Comparison of ENCODE assay signal across 18 cellular contexts in the genomic region with DNA sequence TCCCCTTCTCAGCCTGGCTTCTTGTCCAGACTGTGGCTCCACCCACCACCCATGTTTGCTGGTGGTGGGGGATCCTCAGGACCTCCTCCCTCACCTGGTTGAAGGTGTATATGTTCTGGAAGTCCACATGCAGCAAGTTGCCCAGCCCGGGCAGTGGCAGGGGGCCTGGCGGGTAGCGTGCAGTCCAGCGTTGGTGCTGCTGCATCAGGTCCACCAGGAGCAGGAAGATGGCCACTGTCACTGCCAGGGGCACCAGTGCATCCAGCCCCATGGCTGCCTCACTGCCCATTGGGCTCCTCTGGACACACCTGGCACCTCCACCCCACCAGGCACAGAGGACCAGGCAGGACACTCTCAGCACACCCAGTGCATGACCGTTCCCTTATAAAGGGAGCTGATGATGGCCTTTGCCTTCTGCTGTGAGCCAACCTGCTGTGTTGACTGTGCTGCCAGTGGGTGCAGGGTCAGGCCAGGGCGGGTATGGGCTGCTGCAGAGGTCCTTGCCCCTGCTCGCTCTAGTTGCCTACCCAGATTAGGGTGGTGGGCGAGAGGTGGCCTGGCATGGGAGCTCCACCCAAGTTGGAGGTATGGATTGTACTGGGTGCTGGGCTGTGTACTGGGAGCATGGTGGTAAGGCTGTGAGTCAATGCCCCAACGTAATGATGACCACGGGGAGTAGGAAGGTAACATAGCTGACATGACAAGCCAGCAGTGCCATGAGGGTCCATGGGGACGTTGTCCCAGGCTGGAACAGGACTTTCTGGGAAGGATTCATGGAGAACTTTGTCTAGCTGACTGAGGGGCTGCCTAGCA. TPM values are rescaled to one million over a fixed set of nuclear protein-coding genes. Genes with fewer than 3 reads are reported as not detected.
A peak's percentile ranks its signal among the peaks of the same experiment; 100 is the strongest.
DNase-seq lines count a peak whose midpoint lies in the region; ATAC-seq, FAIRE-seq and TF ChIP-seq lines count a peak whose summit lies in the region.
"Had no signal": no experiment of that assay in that cellular context is flagged by ENCODE, and none has a peak within 500 bp of the region (broad histone marks: within the 10 kb centered on the region; RNA-seq: fewer than 3 reads in every experiment).

No MANE protein-coding gene starts in this region.

- H3K9me3 Mint-ChIP-seq in activated naive CD8-positive, alpha-beta T cell (ENCODE audit: low read depth) = no peaks in the 10 kb centered on the region
- no peaks in the 10 kb centered on the region for H3K9me3 Mint-ChIP-seq in activated naive CD8-positive, alpha-beta T cell treated with anti-CD3 and anti-CD28 coated beads, Interleukin-2, amount 50 U/mL, for 24 hours
- H3K9me3 Mint-ChIP-seq in type B pancreatic cell = no peaks in the 10 kb centered on the region
- H3K9me3 Mint-ChIP-seq in GM23338 = no peaks in the 10 kb centered on the region
- H3K9me3 Mint-ChIP-seq: IgD-negative memory B cell had no signal

- TF ChIP-seq RAD21 in GM12878 (IDR thresholded peaks at IDR 0.05; ENCODE audit: insufficient read depth, low read depth, low read length) (no peak), liver (IDR thresholded peaks at IDR 0.05) (no peak)

- H3K4me3 ChIP-seq in GM12878 (no peak overlapping the region), liver (ENCODE audit: low read depth in 1 of 3, low read length in 3 of 3) (no peak overlapping the region), GM23338 (no peak overlapping the region), thyroid gland (replicated peaks in 1 of 3) (no peak overlapping the region), colonic mucosa (no peak overlapping the region)
- H3K4me3 ChIP-seq: HAP-1 had no signal

- SMC1A ChIA-PET in GM12878 (lab: Charles Lee; ENCODE audit: uncharacterized antibody, unreplicated experiment) = interaction anchor here (1.0 kb wide), 1 partner anchor 63 kb away, joined by 4 read pairs; no protein-coding TSS in a partner anchor

- H3K4me1 ChIP-seq in GM12878 (ENCODE audit: control insufficient read depth, insufficient read depth, low read length) (no peaks in the 10 kb centered on the region), liver (ENCODE audit: control insufficient read depth in 4 of 4, insufficient read depth in 4 of 4, low read length in 3 of 4) (peaks cover 0 to 13% (median 8%) of the 10 kb centered on the region in 4 donors), GM23338 (ENCODE audit: insufficient read depth) (no peaks in the 10 kb centered on the region), thyroid gland (peaks cover 0 to 11% of the 10 kb centered on the region in 2 donors), colonic mucosa (peaks cover 2% of the 10 kb centered on the region)
- H3K4me1 ChIP-seq: HAP-1 had no signal

- in situ Hi-C loops in GM12878 (cut with MboI) = no loop called here

- H3K9me2 ChIP-seq in GM23338 (ENCODE audit: insufficient read depth) = no peaks in the 10 kb centered on the region

- RAD21 ChIA-PET in GM12878 (lab: Charles Lee; ENCODE audit: unreplicated experiment) = no interaction called here

- H3K9ac ChIP-seq in GM12878 (ENCODE audit: control insufficient read depth, insufficient read depth, low read length) (no peak overlapping the region), liver (ENCODE audit: low read depth in 1 of 2, low read length in 2 of 2) (no peak overlapping the region), colonic mucosa (ENCODE audit: low read depth in 2 of 2, low read length in 2 of 2) (no peak overlapping the region)

- no peaks in the 10 kb centered on the region for H3F3A ChIP-seq in GM23338 (replicated peaks; ENCODE audit: low read depth)

- H3K36me3 ChIP-seq in GM12878 (ENCODE audit: control insufficient read depth in 2 of 2, insufficient read depth in 2 of 2, low read length in 1 of 2) (peaks cover 2 to 7% of the 10 kb centered on the region in 2 experiments; a peak in 3 of 4 replicates), liver (ENCODE audit: control insufficient read depth in 4 of 4, insufficient read depth in 3 of 4, low read depth in 1 of 4, low read length in 3 of 4) (no peaks in the 10 kb centered on the region), GM23338 (ENCODE audit: insufficient read depth) (no peaks in the 10 kb centered on the region), thyroid gland (peaks cover 0 to 10% of the 10 kb centered on the region in 2 donors), colonic mucosa (no peaks in the 10 kb centered on the region)
- H3K36me3 ChIP-seq: HAP-1 had no signal

- no peaks in the 10 kb centered on the region for H4K20me1 ChIP-seq in GM12878 (ENCODE audit: control insufficient read depth, insufficient read depth)
- peaks cover 3% of the 10 kb centered on the region for H4K20me1 ChIP-seq in GM23338 (replicated peaks; ENCODE audit: insufficient read depth)

- H2AFZ ChIP-seq in GM12878 (ENCODE audit: control insufficient read depth, low read depth, low read length) = no peak overlapping the region
- no peak overlapping the region for H2AFZ ChIP-seq in GM23338

- POLR2A ChIA-PET in GM12878 (lab: Charles Lee) = no interaction called here

- no peaks in the 10 kb centered on the region for H3K79me2 ChIP-seq in GM12878 (ENCODE audit: control insufficient read depth, insufficient read depth, low read length)
- no peaks in the 10 kb centered on the region for H3K79me2 ChIP-seq in GM23338 (replicated peaks; ENCODE audit: insufficient read depth)

- no peak for TF ChIP-seq EP300 in GM12878 (IDR thresholded peaks at IDR 0.05; ENCODE audit: borderline replicate concordance in 1 of 2, control insufficient read depth in 1 of 2, low read depth in 2 of 2, low read length in 2 of 2)

- FAIRE-seq in GM12878 (lab: Jason Lieb, UNC) = no peak

- no peak overlapping the region for H3K4me3 Mint-ChIP-seq in activated naive CD8-positive, alpha-beta T cell
- no peak overlapping the region for H3K4me3 Mint-ChIP-seq in activated naive CD8-positive, alpha-beta T cell treated with anti-CD3 and anti-CD28 coated beads, Interleukin-2, amount 50 U/mL, for 24 hours
- H3K4me3 Mint-ChIP-seq in type B pancreatic cell = no peak overlapping the region
- no peak overlapping the region for H3K4me3 Mint-ChIP-seq in GM23338
- H3K4me3 Mint-ChIP-seq: IgD-negative memory B cell had no signal

- TF ChIP-seq POLR2A in GM12878 (IDR thresholded peaks at IDR 0.05; ENCODE audit: low read depth, low read length) = peak; percentile 42; the same call in 1 of the 2 replicates
- no peak for TF ChIP-seq POLR2A in thyroid gland (IDR thresholded peaks at IDR 0.05)

- no peak overlapping the region for H3K4me2 ChIP-seq in GM12878 (ENCODE audit: control insufficient read depth, insufficient read depth)
- H3K4me2 ChIP-seq in GM23338 = no peak overlapping the region

- intact Hi-C loops in GM12878 (cut with micrococcal nuclease; ENCODE audit: unreplicated experiment) = no loop called here
- intact Hi-C loops in thyroid gland (cut with DNase I) = no loop called here
- intact Hi-C loops in colonic mucosa (cut with DNase I) = loop anchor here (5.0 kb wide), 1 partner anchor 53 kb away; no protein-coding TSS in a partner anchor

- no peak for DNase-seq in activated naive CD8-positive, alpha-beta T cell treated with anti-CD3 and anti-CD28 coated beads, Interleukin-2, amount 50 U/mL, for 24 hours
- DNase-seq in GM12878 (ENCODE audit: low read depth, low spot score) = no peak
- DNase-seq in type B pancreatic cell (ENCODE audit: extremely low spot score, unreplicated experiment) = no peak
- DNase-seq in GM23338 (ENCODE audit: low spot score) = no peak
- DNase-seq in thyroid gland = no peak
- no peak for DNase-seq in colonic mucosa
- DNase-seq: COR-L47; NCI-H1105 treated with DMSO at 0.1 percent for 48 hours; NCI-H187; NCI-H446; NCI-H69; NK-92 treated with Interleukin-12 subunit alpha and Interleukin-12 subunit beta, amount 100 ng/mL, for 24 hours; SHP77 treated with DMSO at 0.1 percent for 48 hours had no signal

- no peak for ATAC-seq in activated naive CD8-positive, alpha-beta T cell treated with anti-CD3 and anti-CD28 coated beads, Interleukin-2, amount 50 U/mL, for 24 hours
- ATAC-seq in GM12878 (no peak), GM23338 (no peak)

- no TSS peak for BruUV-seq in GM12878 (replicated peaks; lab: Mats Ljungman, UMichigan)

- H3K27me3 ChIP-seq in GM12878 (replicated peaks in 1 of 2; ENCODE audit: control insufficient read depth in 2 of 2, insufficient read depth in 2 of 2, low read length in 1 of 2) (no peaks in the 10 kb centered on the region), liver (ENCODE audit: control insufficient read depth in 4 of 4, insufficient read depth in 4 of 4, low read length in 3 of 4) (no peaks in the 10 kb centered on the region), GM23338 (ENCODE audit: insufficient read depth) (no peaks in the 10 kb centered on the region), thyroid gland (no peaks in the 10 kb centered on the region), colonic mucosa (no peaks in the 10 kb centered on the region)

- no peaks in the 10 kb centered on the region for H3K9me3 ChIP-seq in GM12878 (replicated peaks; ENCODE audit: control insufficient read depth, insufficient read depth, low read length)
- no peaks in the 10 kb centered on the region for H3K9me3 ChIP-seq in liver (ENCODE audit: control insufficient read depth in 4 of 4, low read length in 3 of 4)
- H3K9me3 ChIP-seq in thyroid gland = no peaks in the 10 kb centered on the region
- H3K9me3 ChIP-seq in colonic mucosa = no peaks in the 10 kb centered on the region
- H3K9me3 ChIP-seq: HAP-1 had no signal

- H3K27ac ChIP-seq in GM12878 (ENCODE audit: control insufficient read depth, insufficient read depth) (no peak overlapping the region), liver (ENCODE audit: low read depth in 1 of 2, low read length in 2 of 2) (peak overlapping the region in 1 of 2 donors; percentile 9), GM23338 (ENCODE audit: low read depth) (no peak overlapping the region), thyroid gland (no peak overlapping the region), colonic mucosa (no peak overlapping the region)
- H3K27ac ChIP-seq: C4-2B had no signal

- H3K27me3 Mint-ChIP-seq in activated naive CD8-positive, alpha-beta T cell = no peaks in the 10 kb centered on the region
- H3K27me3 Mint-ChIP-seq in activated naive CD8-positive, alpha-beta T cell treated with anti-CD3 and anti-CD28 coated beads, Interleukin-2, amount 50 U/mL, for 24 hours = no peaks in the 10 kb centered on the region
- H3K27me3 Mint-ChIP-seq in type B pancreatic cell = no peaks in the 10 kb centered on the region
- H3K27me3 Mint-ChIP-seq in GM23338 (ENCODE audit: insufficient read depth, low read depth, poor library complexity) = peaks cover 39% of the 10 kb centered on the region
- H3K27me3 Mint-ChIP-seq: IgD-negative memory B cell had no signal

- peaks cover 6% of the 10 kb centered on the region for H3K36me3 Mint-ChIP-seq in activated naive CD8-positive, alpha-beta T cell
- peaks cover 13% of the 10 kb centered on the region for H3K36me3 Mint-ChIP-seq in activated naive CD8-positive, alpha-beta T cell treated with anti-CD3 and anti-CD28 coated beads, Interleukin-2, amount 50 U/mL, for 24 hours (ENCODE audit: low read depth)
- H3K36me3 Mint-ChIP-seq in type B pancreatic cell (peaks cover 4% of the 10 kb centered on the region), GM23338 (ENCODE audit: low read depth) (peaks cover 8% of the 10 kb centered on the region)

- WGBS in GM12878 (ENCODE audit: insufficient coverage, insufficient replicate concordance, low lambda C conversion rate, missing lambda C conversion rate) = 93% methylated on average over 11 of the region's 11 CpGs
- 79% methylated on average over 11 of the region's 11 CpGs for WGBS in liver
- WGBS in thyroid gland, 2 donors = 96 to 97% methylated on average over 8 to 11 of the region's 11 CpGs

- peak overlapping the region; percentile 50 for H3K27ac Mint-ChIP-seq in activated naive CD8-positive, alpha-beta T cell
- H3K27ac Mint-ChIP-seq in activated naive CD8-positive, alpha-beta T cell treated with anti-CD3 and anti-CD28 coated beads, Interleukin-2, amount 50 U/mL, for 24 hours = no peak overlapping the region
- H3K27ac Mint-ChIP-seq in type B pancreatic cell (peak overlapping the region; percentile 7), GM23338 (no peak overlapping the region; the same call in 1 of the 2 replicates)

- CTCF ChIA-PET in GM12878 (lab: Yijun Ruan, JAX) = interaction anchor here (0.9 kb wide), 1 partner anchor 282 kb away, joined by 4 read pairs; no protein-coding TSS in a partner anchor

- H3K4me1 Mint-ChIP-seq in activated naive CD8-positive, alpha-beta T cell (ENCODE audit: low read depth) = no peaks in the 10 kb centered on the region
- H3K4me1 Mint-ChIP-seq in activated naive CD8-positive, alpha-beta T cell treated with anti-CD3 and anti-CD28 coated beads, Interleukin-2, amount 50 U/mL, for 24 hours = no peaks in the 10 kb centered on the region
- H3K4me1 Mint-ChIP-seq in type B pancreatic cell (ENCODE audit: unreplicated experiment) (no peaks in the 10 kb centered on the region), GM23338 (no peaks in the 10 kb centered on the region)
- H3K4me1 Mint-ChIP-seq: IgD-negative memory B cell had no signal

- TF ChIP-seq CTCF in GM12878 (IDR thresholded peaks at IDR 0.05 in 2 of 3, conservative IDR thresholded peaks at IDR 0.05 in 1 of 3; ENCODE audit: control insufficient read depth in 2 of 3, extremely low read depth in 1 of 3, insufficient read depth in 1 of 3, low read depth in 3 of 3, low read length in 3 of 3) (no peak), liver (IDR thresholded peaks at IDR 0.05; ENCODE audit: low read depth, low read length, missing input control) (no peak), type B pancreatic cell (conservative IDR thresholded peaks at IDR 0.05) (no peak), GM23338 (conservative IDR thresholded peaks at IDR 0.05; ENCODE audit: low read depth in 2 of 2) (no peak), thyroid gland (IDR thresholded peaks at IDR 0.05) (no peak), colonic mucosa (IDR thresholded peaks at IDR 0.05) (no peak)

RNA-seq across cellular contexts. Expression of a gene that starts 24.3 kb away (rescaled TPM):
- total RNA-seq in GM12878 (2013; cell fraction: nucleolus; rRNA removed) = 4.8 and 5.2 TPM in 2 replicates
- 0.16 and 0.34 TPM in 2 replicates for total RNA-seq in GM12878 (2014; rRNA removed)
- total RNA-seq in GM12878 (2014; rRNA removed; fragmentation: Illumina TruSeq; extraction: Trizol) = 0.22 and 0.23 TPM in 2 replicates
- 0.43 and 1.0 TPM in 2 replicates for total RNA-seq in GM12878 (2021)
- 0.64 TPM for polyA plus RNA-seq in GM12878 (2011; ENCODE audit: low read depth)
- 0.50 and 1.4 TPM in 2 replicates for polyA plus RNA-seq in GM12878 (2011; rRNA removed)
- polyA plus RNA-seq in GM12878 (2011; cell fraction: cytosol; rRNA removed) = 0.48 and 2.0 TPM in 2 replicates
- 48.7 and 55.9 TPM in 2 replicates for polyA plus RNA-seq in GM12878 (2011; cell fraction: nucleus; rRNA removed)
- polyA plus RNA-seq in GM12878 (2012) = 1.1 and 1.6 TPM in 2 replicates
- polyA plus RNA-seq in GM12878 (2014; fragmentation: Illumina TruSeq; extraction: Trizol) = 0.37 and 0.54 TPM in 2 replicates
- polyA plus RNA-seq in GM12878 (2014; fragmentation: Nextera tagmentation; extraction: Ambion mirVana) = under 1 TPM; 0.08 to 0.15 TPM
- 0.96 and 1.3 TPM in 2 replicates for polyA plus RNA-seq in GM12878 (2014; rRNA removed)
- under 1 TPM; 0.40 to 0.42 TPM for polyA plus RNA-seq in GM12878 (2016; fragmentation: Nextera tagmentation; extraction: Ambion mirVana)
- 0.80 and 1.1 TPM in 2 replicates for polyA minus RNA-seq in GM12878 (2011; rRNA and poly(A)+ RNA removed)
- polyA minus RNA-seq in GM12878 (2011; cell fraction: cytosol; rRNA and poly(A)+ RNA removed) = not detected in 2 replicates
- polyA minus RNA-seq in GM12878 (2011; cell fraction: nucleus; rRNA and poly(A)+ RNA removed) = 2.1 and 2.9 TPM in 2 replicates
- total RNA-seq in liver = 100 to 1,000 TPM in 1 of 2 donors, 10 to 100 TPM in 1; 23.8 to 236 TPM
- 100 to 1,000 TPM; 175 to 486 TPM for polyA plus RNA-seq in liver
- 3.1 and 4.0 TPM in 2 replicates for total RNA-seq in type B pancreatic cell (ENCODE audit: low replicate concordance)
- total RNA-seq in GM23338 (2014; rRNA removed; shearing (Covaris generic)) = 0.27 and 1.3 TPM in 2 replicates
- 0.56 and 1.2 TPM in 2 replicates for polyA plus RNA-seq in GM23338 (2016; fragmentation: Nextera tagmentation; extraction: Ambion mirVana)
- total RNA-seq in thyroid gland = 1 to 10 TPM in 2 of 4 donors, under 1 TPM in 2; 0.73 to 2.7 (median 1.6) TPM
- total RNA-seq in colonic mucosa = 1 to 10 TPM; 2.2 to 2.9 TPM
- polyA plus RNA-seq: IgD-negative memory B cell had no signal

Comparison
In these comparisons a context has a peak if more than half of its experiments do, and no peak if none do; other contexts are left out.
1. H3K27ac Mint-ChIP-seq: peak in activated naive CD8-positive, alpha-beta T cell (single experiment) and type B pancreatic cell (single experiment); none in activated naive CD8-positive, alpha-beta T cell treated with anti-CD3 and anti-CD28 coated beads, Interleukin-2, amount 50 U/mL, for 24 hours (single experiment) and GM23338 (single experiment).